In genomic region chr1:8408151-8408839, GRCh38 we compare ENCODE assay signal across 8 cellular contexts.
A peak's percentile ranks its signal among the peaks of the same experiment; 100 is the strongest.
DNase-seq lines count a peak whose midpoint lies in the region; ATAC-seq and TF ChIP-seq lines count a peak whose summit lies in the region.

No MANE protein-coding gene starts in this region.

- POLR2A ChIA-PET in AG04450 (lab: Yijun Ruan, JAX) = interaction anchor here (0.7 to 2.0 kb wide), 2 partner anchors 11 to 13 kb away, joined by 3 to 17 read pairs; no protein-coding TSS in a partner anchor

- H3K27me3 Mint-ChIP-seq in endothelial cell (ENCODE audit: unreplicated experiment) = peaks cover 11% of the 10 kb centered on the region
- no peaks in the 10 kb centered on the region for H3K27me3 Mint-ChIP-seq in nephron (ENCODE audit: low read depth)

- TF ChIP-seq CTCF in AG04450 (IDR thresholded peaks at IDR 0.05; ENCODE audit: low read depth, low read length) (no peak), endothelial cell (IDR thresholded peaks at IDR 0.05; ENCODE audit: unreplicated experiment) (no peak), nephron (IDR thresholded peaks at IDR 0.05; ENCODE audit: unreplicated experiment in 3 of 3) (no peak)

- ATAC-seq in GM19035 (IDR thresholded peaks at IDR 0.05; ENCODE audit: unreplicated experiment) = no peak

- CTCF ChIA-PET in AG04450 (lab: Charles Lee) = interaction anchor here (0.6 to 1.9 kb wide), 13 partner anchors 11 to 441 kb away, joined by 3 to 12 read pairs (median 5); no protein-coding TSS in a partner anchor

- H3K9me3 ChIP-seq in AG04450 (ENCODE audit: control insufficient read depth, insufficient read depth, low read length) = no peaks in the 10 kb centered on the region

- H3K27ac Mint-ChIP-seq in endothelial cell (ENCODE audit: unreplicated experiment) = peak overlapping the region; percentile 15
- H3K27ac Mint-ChIP-seq in nephron = peak overlapping the region; percentile 96 to 97 (median 96)

- H3K9me3 Mint-ChIP-seq in endothelial cell (ENCODE audit: unreplicated experiment) (no peaks in the 10 kb centered on the region), nephron (no peaks in the 10 kb centered on the region)

- peaks cover 35% of the 10 kb centered on the region for H3K4me1 Mint-ChIP-seq in endothelial cell (ENCODE audit: unreplicated experiment)
- H3K4me1 Mint-ChIP-seq in nephron = peaks cover 72% of the 10 kb centered on the region

- DNase-seq in AG04450 (ENCODE audit: low read depth, low spot score) (peak; percentile 66), LoVo (ENCODE audit: low spot score) (peak; percentile 52), endothelial cell (ENCODE audit: low spot score) (no peak), NCI-H2081 treated with DMSO at 0.1 percent for 48 hours (lab: John Stamatoyannopoulos, UW) (no peak), pons (ENCODE audit: low spot score) (no peak)
- no peak for DNase-seq in stimulated activated CD4-positive, alpha-beta T cell treated with anti-CD3 and anti-CD28 coated beads, Interleukin-4, amount 100 ng/mL, for 4 hours

- H3K27ac ChIP-seq in AG04450 (ENCODE audit: low read depth, low read length) = peak overlapping the region; percentile 76

- peaks cover 29% of the 10 kb centered on the region for H3K36me3 Mint-ChIP-seq in endothelial cell (ENCODE audit: low read depth, unreplicated experiment)
- H3K36me3 Mint-ChIP-seq in nephron (ENCODE audit: low read depth) = peaks cover 52% of the 10 kb centered on the region

- no peaks in the 10 kb centered on the region for H3K27me3 ChIP-seq in AG04450 (ENCODE audit: control insufficient read depth, insufficient read depth, low read length)

- H3K4me3 Mint-ChIP-seq in endothelial cell (ENCODE audit: unreplicated experiment) = peak overlapping the region; percentile 6
- peak overlapping the region; percentile 56 to 67 (median 62) for H3K4me3 Mint-ChIP-seq in nephron

- no peak overlapping the region for H3K4me3 ChIP-seq in AG04450 (ENCODE audit: low read depth, low read length)

Comparison
In these comparisons a context has a peak if more than half of its experiments do, and no peak if none do; other contexts are left out.
1. DNase-seq: peak in AG04450 (single experiment) and LoVo (single experiment); none in endothelial cell (single experiment), stimulated activated CD4-positive, alpha-beta T cell treated with anti-CD3 and anti-CD28 coated beads, Interleukin-4, amount 100 ng/mL, for 4 hours (0 of 2), NCI-H2081 treated with DMSO at 0.1 percent for 48 hours (single experiment) and pons (single experiment).